In the genomic region with DNA sequence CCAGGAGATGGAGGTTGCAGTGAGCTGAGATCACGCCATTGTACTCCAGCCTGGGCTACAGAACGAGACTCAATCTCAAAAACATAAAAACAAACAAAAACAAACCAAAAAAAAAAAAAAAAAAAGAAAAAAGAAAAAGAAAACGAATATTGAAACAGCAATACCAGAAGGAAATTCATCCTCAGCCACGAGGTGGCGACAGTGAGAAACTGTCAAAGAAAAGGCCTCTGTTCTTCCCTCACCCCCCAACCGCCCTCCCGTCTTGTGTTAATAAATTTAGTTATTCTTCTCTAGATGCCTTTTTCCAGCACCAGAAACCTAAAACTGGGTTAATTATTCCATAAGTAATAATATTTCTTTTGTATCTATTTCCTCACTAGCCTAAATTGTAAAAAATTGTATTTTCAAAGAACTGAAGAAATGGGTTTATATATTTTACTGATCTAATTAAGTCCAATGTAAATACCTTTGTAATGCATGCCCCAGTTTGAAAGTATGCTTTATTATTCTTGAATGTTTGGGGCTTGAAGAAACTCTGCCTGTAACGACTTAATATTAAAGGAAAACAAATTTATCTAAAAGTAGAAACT, we compare ENCODE assay signal across 8 cellular contexts. TPM values are rescaled to one million over a fixed set of nuclear protein-coding genes. Genes with fewer than 3 reads are reported as not detected.
DNase-seq lines count a peak whose midpoint lies in the region; ATAC-seq and TF ChIP-seq lines count a peak whose summit lies in the region.

No MANE protein-coding gene starts in this region.

- H3K4me1 ChIP-seq in HCT116 (ENCODE audit: control insufficient read depth in 1 of 2, insufficient read depth in 2 of 2, low read length in 2 of 2) = no peaks in the 10 kb centered on the region
- H3K4me1 ChIP-seq in uterus = no peaks in the 10 kb centered on the region

- TF ChIP-seq RAD21 in HCT116 (IDR thresholded peaks at IDR 0.05; ENCODE audit: low read depth) = peak; percentile 28; the same call in 1 of the 2 replicates

- H3K4me2 ChIP-seq in HCT116 (ENCODE audit: low read length) = no peak overlapping the region

- H3K36me3 ChIP-seq in HCT116 (ENCODE audit: control insufficient read depth in 1 of 2, insufficient read depth in 2 of 2, low read length in 2 of 2) = no peaks in the 10 kb centered on the region
- no peaks in the 10 kb centered on the region for H3K36me3 ChIP-seq in uterus

- H3K4me3 Mint-ChIP-seq in T-helper 17 cell (no peak overlapping the region), type B pancreatic cell (no peak overlapping the region)

- peak overlapping the region; percentile 97 for H2AFZ ChIP-seq in HCT116 (ENCODE audit: low read depth, low read length, poor library complexity, severe bottlenecking)

- H3K9ac ChIP-seq in HCT116 (ENCODE audit: low read length) = no peak overlapping the region

- POLR2A ChIA-PET in HCT116 (lab: Charles Lee) = no interaction called here

- H3K27ac Mint-ChIP-seq in T-helper 17 cell = no peak overlapping the region
- no peak overlapping the region for H3K27ac Mint-ChIP-seq in type B pancreatic cell

- H3K4me3 ChIP-seq in HCT116 (replicated peaks in 1 of 2; ENCODE audit: low read depth in 1 of 2, low read length in 2 of 2) = no peak overlapping the region
- H3K4me3 ChIP-seq in astrocyte of the spinal cord (ENCODE audit: low read depth, low read length) = no peak overlapping the region
- no peak overlapping the region for H3K4me3 ChIP-seq in uterus

- no peaks in the 10 kb centered on the region for H3K9me2 ChIP-seq in HCT116 (ENCODE audit: insufficient read depth)

- in situ Hi-C loops in G401 (cut with HindIII; ENCODE audit: low sequenced_read_pairs) = no loop called here
- in situ Hi-C loops in astrocyte of the spinal cord (cut with HindIII; ENCODE audit: low sequenced_read_pairs) = no loop called here

- ATAC-seq in HCT116 (peak; percentile 78), T-helper 17 cell (peak; percentile 49)

- RAD21 ChIA-PET in HCT116 (lab: Charles Lee; ENCODE audit: low non-redundant PET in 1 of 2, low total read pairs in 2 of 2, uncharacterized antibody in 2 of 2, unreplicated experiment in 2 of 2) = no interaction called here

- intact Hi-C loops in HCT116 (cut with micrococcal nuclease) = loop anchor here (5.0 kb wide), 2 partner anchors 331 to 721 kb away; no protein-coding TSS in a partner anchor
- intact Hi-C loops in uterus (cut with DNase I; ENCODE audit: low total_unique reads) = no loop called here

- H3K79me2 ChIP-seq in HCT116 (ENCODE audit: insufficient read depth, low read length) = no peaks in the 10 kb centered on the region

- H3K9me3 Mint-ChIP-seq in type B pancreatic cell = no peaks in the 10 kb centered on the region

- TF ChIP-seq POLR2A in HCT116 (IDR thresholded peaks at IDR 0.05; ENCODE audit: borderline replicate concordance, extremely low read depth, insufficient read depth, insufficient read length) (no peak), uterus (IDR thresholded peaks at IDR 0.05) (no peak)

- CTCF ChIA-PET in HCT116 (lab: Charles Lee) = interaction anchor here (1.5 kb wide), 1 partner anchor 21 kb away, joined by 7 read pairs; no protein-coding TSS in a partner anchor

- DNase-seq in G401 (ENCODE audit: low spot score) = peak; percentile 6
- DNase-seq in HCT116 (ENCODE audit: low read depth, low spot score) = peak; percentile 36
- peak; percentile 13 to 46 (median 37) for DNase-seq in T-helper 17 cell
- DNase-seq in astrocyte of the spinal cord (ENCODE audit: low read depth, low spot score) = no peak
- peak; percentile 43 to 50 for DNase-seq in lung microvascular endothelial cell (ENCODE audit: low read depth in 2 of 2)
- no peak for DNase-seq in type B pancreatic cell (ENCODE audit: extremely low spot score, unreplicated experiment)
- DNase-seq in kidney glomerular epithelial cell (lab: John Stamatoyannopoulos, UW) = no peak
- DNase-seq in uterus = no peak

- H3K4me1 Mint-ChIP-seq in T-helper 17 cell (no peaks in the 10 kb centered on the region), type B pancreatic cell (ENCODE audit: unreplicated experiment) (no peaks in the 10 kb centered on the region)

- H3K9me3 ChIP-seq in HCT116 (ENCODE audit: control insufficient read depth in 1 of 2, insufficient read depth in 1 of 2, low read depth in 1 of 2, low read length in 2 of 2) = no peaks in the 10 kb centered on the region
- H3K9me3 ChIP-seq in T-helper 17 cell (ENCODE audit: control insufficient read depth, low read length, poor library complexity, severe bottlenecking) = no peaks in the 10 kb centered on the region
- H3K9me3 ChIP-seq in uterus = no peaks in the 10 kb centered on the region

- H3K36me3 Mint-ChIP-seq in T-helper 17 cell (ENCODE audit: low read depth) (no peaks in the 10 kb centered on the region), type B pancreatic cell (no peaks in the 10 kb centered on the region)

- H3K27ac ChIP-seq in HCT116 (ENCODE audit: low read depth, low read length) (no peak overlapping the region), uterus (no peak overlapping the region)

- H3K27me3 Mint-ChIP-seq in T-helper 17 cell (peaks cover 5% of the 10 kb centered on the region), type B pancreatic cell (no peaks in the 10 kb centered on the region)

- no peaks in the 10 kb centered on the region for H3K27me3 ChIP-seq in HCT116 (ENCODE audit: insufficient read depth, low read length)
- no peaks in the 10 kb centered on the region for H3K27me3 ChIP-seq in uterus

- BruUV-seq in HCT116 (replicated peaks; lab: Mats Ljungman, UMichigan) = no TSS peak

- TF ChIP-seq CTCF in HCT116 (IDR thresholded peaks at IDR 0.05 in 2 of 3, conservative IDR thresholded peaks at IDR 0.05 in 1 of 3; ENCODE audit: borderline replicate concordance in 1 of 3, insufficient read depth in 1 of 3, low read depth in 2 of 3, low read length in 2 of 3) = peak; percentile 26 to 68 (median 61); a peak in 5 of 6 replicates
- TF ChIP-seq CTCF in astrocyte of the spinal cord (IDR thresholded peaks at IDR 0.05; ENCODE audit: low read depth, low read length) = peak; percentile 45
- peak; percentile 75 for TF ChIP-seq CTCF in type B pancreatic cell (conservative IDR thresholded peaks at IDR 0.05)
- TF ChIP-seq CTCF in uterus (IDR thresholded peaks at IDR 0.05) = no peak

- no peaks in the 10 kb centered on the region for H4K20me1 ChIP-seq in HCT116 (ENCODE audit: insufficient read depth)

TF ChIP-seq in HCT116, 20 proteins besides CTCF, POLR2A, EP300 and RAD21 (continues in another document):
- TF ChIP-seq CBX3 (IDR thresholded peaks at IDR 0.05; ENCODE audit: low read depth) (no peak), SRF (IDR thresholded peaks at IDR 0.05; ENCODE audit: low read depth) (no peak), EZH2 (IDR thresholded peaks at IDR 0.05) (no peak), FOSL1 (IDR thresholded peaks at IDR 0.05; ENCODE audit: low read depth) (no peak), ZNF274 (IDR thresholded peaks at IDR 0.05; ENCODE audit: low read depth, low read length) (no peak), YY1 (IDR thresholded peaks at IDR 0.05; ENCODE audit: extremely low read depth, insufficient replicate concordance, low read depth, low read length) (no peak)
- TF ChIP-seq, protein P1, sequence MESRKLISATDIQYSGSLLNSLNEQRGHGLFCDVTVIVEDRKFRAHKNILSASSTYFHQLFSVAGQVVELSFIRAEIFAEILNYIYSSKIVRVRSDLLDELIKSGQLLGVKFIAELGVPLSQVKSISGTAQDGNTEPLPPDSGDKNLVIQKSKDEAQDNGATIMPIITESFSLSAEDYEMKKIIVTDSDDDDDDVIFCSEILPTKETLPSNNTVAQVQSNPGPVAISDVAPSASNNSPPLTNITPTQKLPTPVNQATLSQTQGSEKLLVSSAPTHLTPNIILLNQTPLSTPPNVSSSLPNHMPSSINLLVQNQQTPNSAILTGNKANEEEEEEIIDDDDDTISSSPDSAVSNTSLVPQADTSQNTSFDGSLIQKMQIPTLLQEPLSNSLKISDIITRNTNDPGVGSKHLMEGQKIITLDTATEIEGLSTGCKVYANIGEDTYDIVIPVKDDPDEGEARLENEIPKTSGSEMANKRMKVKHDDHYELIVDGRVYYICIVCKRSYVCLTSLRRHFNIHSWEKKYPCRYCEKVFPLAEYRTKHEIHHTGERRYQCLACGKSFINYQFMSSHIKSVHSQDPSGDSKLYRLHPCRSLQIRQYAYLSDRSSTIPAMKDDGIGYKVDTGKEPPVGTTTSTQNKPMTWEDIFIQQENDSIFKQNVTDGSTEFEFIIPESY (IDR thresholded peaks at IDR 0.05; ENCODE audit: extremely low read depth, insufficient replicate concordance, low read length) = no peak
- TF ChIP-seq, protein P2, sequence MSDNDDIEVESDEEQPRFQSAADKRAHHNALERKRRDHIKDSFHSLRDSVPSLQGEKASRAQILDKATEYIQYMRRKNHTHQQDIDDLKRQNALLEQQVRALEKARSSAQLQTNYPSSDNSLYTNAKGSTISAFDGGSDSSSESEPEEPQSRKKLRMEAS (IDR thresholded peaks at IDR 0.05) = no peak
- TF ChIP-seq, protein P3, sequence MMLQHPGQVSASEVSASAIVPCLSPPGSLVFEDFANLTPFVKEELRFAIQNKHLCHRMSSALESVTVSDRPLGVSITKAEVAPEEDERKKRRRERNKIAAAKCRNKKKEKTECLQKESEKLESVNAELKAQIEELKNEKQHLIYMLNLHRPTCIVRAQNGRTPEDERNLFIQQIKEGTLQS (IDR thresholded peaks at IDR 0.05) = no peak

RNA-seq across cellular contexts. Expression of a gene that starts 38.6 kb away (rescaled TPM):
- total RNA-seq in G401 (2014; rRNA removed; shearing (Covaris generic)) = 5.7 and 5.9 TPM in 2 replicates
- total RNA-seq in HCT116 (2021; ENCODE audit: unreplicated experiment) (7.4 TPM), T-helper 17 cell (1 to 10 TPM; 3.8 to 4.7 TPM), lung microvascular endothelial cell (7.6 and 10.3 TPM in 2 replicates), type B pancreatic cell (ENCODE audit: low replicate concordance) (8.7 and 10.0 TPM in 2 replicates), uterus (10 to 100 TPM in 1 of 4 donors, 1 to 10 TPM in 3; 2.0 to 11.0 (median 7.2) TPM)
- polyA plus RNA-seq in HCT116 (2012) = 2.1 and 2.7 TPM in 2 replicates

RNA-seq across cellular contexts. Expression of a gene that starts 41.4 kb away (rescaled TPM):
- total RNA-seq in G401 (2014; rRNA removed; shearing (Covaris generic)) = 4.8 and 6.1 TPM in 2 replicates
- total RNA-seq in HCT116 (2021; ENCODE audit: unreplicated experiment) (4.1 TPM), T-helper 17 cell (10 to 100 TPM; 13.2 to 16.4 TPM), lung microvascular endothelial cell (5.9 and 6.7 TPM in 2 replicates), type B pancreatic cell (ENCODE audit: low replicate concordance) (9.0 and 12.0 TPM in 2 replicates), uterus (10 to 100 TPM in 3 of 4 donors, 1 to 10 TPM in 1; 8.7 to 30.0 (median 18.1) TPM)
- 1.0 and 1.5 TPM in 2 replicates for polyA plus RNA-seq in HCT116 (2012)

Comparison
In these comparisons a context has a peak if more than half of its experiments do, and no peak if none do; other contexts are left out.
1. DNase-seq: peak in G401 (single experiment), HCT116 (single experiment), T-helper 17 cell (3 of 3) and lung microvascular endothelial cell (2 of 2); none in astrocyte of the spinal cord (single experiment), type B pancreatic cell (single experiment), kidney glomerular epithelial cell (single experiment) and uterus (0 of 2).
2. CTCF ChIP-seq: peak in HCT116 (3 of 3), astrocyte of the spinal cord (single experiment) and type B pancreatic cell (single experiment); none in uterus (0 of 4).